Comparison of ENCODE assay signal across 13 cellular contexts in the genomic region with DNA sequence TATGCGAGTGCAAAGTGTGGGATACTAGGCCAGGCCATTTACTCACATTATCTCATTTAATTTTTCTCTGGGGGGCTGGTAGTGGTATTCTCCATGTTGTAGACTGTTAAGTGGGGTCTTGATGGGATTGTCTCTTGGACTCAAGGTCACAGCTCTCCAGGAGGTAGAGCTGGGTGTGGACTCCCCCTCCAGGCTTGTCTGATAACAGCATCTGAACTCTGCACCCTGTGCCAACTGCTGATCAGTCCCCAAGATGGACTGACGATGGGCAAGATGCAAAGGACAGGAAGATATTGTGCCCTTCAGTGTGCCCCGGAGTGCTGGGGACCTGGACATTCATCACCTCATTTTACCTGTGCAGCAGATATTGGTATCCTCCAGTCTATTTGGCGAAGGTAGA.
DNase-seq lines count a peak whose midpoint lies in the region; ATAC-seq and TF ChIP-seq lines count a peak whose summit lies in the region.
"Had no signal": no experiment of that assay in that cellular context is flagged by ENCODE, and none has a peak within 500 bp of the region (broad histone marks: within the 10 kb centered on the region; RNA-seq: fewer than 3 reads in every experiment).

No MANE protein-coding gene starts in this region.

- TF ChIP-seq POLR2A in ovary (IDR thresholded peaks at IDR 0.05), result no peak

- DNase-seq in GM10266 (ENCODE audit: extremely low spot score) (peak; percentile 21), HuH-7.5 (ENCODE audit: low spot score) (peak; percentile 29), psoas muscle (no peak), NCI-H748 treated with DMSO at 0.1 percent for 48 hours (lab: John Stamatoyannopoulos, UW) (no peak), ovary (no peak), DMS153 treated with DMSO at 0.1 percent for 48 hours (lab: John Stamatoyannopoulos, UW; ENCODE audit: unreplicated experiment) (no peak)
- no peak for DNase-seq in activated naive CD8-positive, alpha-beta T cell treated with anti-CD3 and anti-CD28 coated beads, Interleukin-2, amount 50 U/mL, for 24 hours
- DNase-seq: activated CD4-positive, alpha-beta T cell treated with anti-CD3 and anti-CD28 coated beads, Interleukin-2, amount 50 U/mL, for 4 hours; effector CD4-positive, alpha-beta T cell; heart right ventricle; NCI-H510A treated with DMSO at 0.1 percent for 48 hours; retina had no signal

- ATAC-seq in activated naive CD8-positive, alpha-beta T cell treated with anti-CD3 and anti-CD28 coated beads, Interleukin-2, amount 50 U/mL, for 24 hours, result peak; percentile 45
- no peak for ATAC-seq in psoas muscle
- ATAC-seq: heart right ventricle had no signal

- TF ChIP-seq CTCF in GM10266 (IDR thresholded peaks at IDR 0.05; ENCODE audit: control insufficient read depth, insufficient read depth, low read depth, missing control alignments) (peak; percentile 36), psoas muscle (IDR thresholded peaks at IDR 0.05) (no peak), ovary (IDR thresholded peaks at IDR 0.05) (no peak)

- intact Hi-C loops in psoas muscle (cut with DNase I) (no loop called here), ovary (cut with DNase I) (no loop called here)

- no peaks in the 10 kb centered on the region for H3K9me3 Mint-ChIP-seq in activated naive CD8-positive, alpha-beta T cell treated with anti-CD3 and anti-CD28 coated beads, Interleukin-2, amount 50 U/mL, for 24 hours
- H3K9me3 Mint-ChIP-seq: type B pancreatic cell had no signal

- H3K27me3 ChIP-seq in psoas muscle (ENCODE audit: insufficient read depth in 3 of 3, low read length in 2 of 3), result no peaks in the 10 kb centered on the region
- no peaks in the 10 kb centered on the region for H3K27me3 ChIP-seq in ovary
- H3K27me3 ChIP-seq: heart right ventricle had no signal

- no peaks in the 10 kb centered on the region for H3K9me3 ChIP-seq in psoas muscle
- no peaks in the 10 kb centered on the region for H3K9me3 ChIP-seq in ovary
- H3K9me3 ChIP-seq: heart right ventricle had no signal

- no peak for TF ChIP-seq EP300 in ovary (IDR thresholded peaks at IDR 0.05)

- H3K27me3 Mint-ChIP-seq in activated naive CD8-positive, alpha-beta T cell treated with anti-CD3 and anti-CD28 coated beads, Interleukin-2, amount 50 U/mL, for 24 hours, result no peaks in the 10 kb centered on the region
- H3K27me3 Mint-ChIP-seq: type B pancreatic cell had no signal

- H3K36me3 ChIP-seq in psoas muscle (ENCODE audit: insufficient read depth in 1 of 2, low read depth in 1 of 2) (no peaks in the 10 kb centered on the region), ovary (no peaks in the 10 kb centered on the region)

- H3K4me1 Mint-ChIP-seq in activated naive CD8-positive, alpha-beta T cell treated with anti-CD3 and anti-CD28 coated beads, Interleukin-2, amount 50 U/mL, for 24 hours, result peaks cover 29% of the 10 kb centered on the region

- peaks cover 11% of the 10 kb centered on the region for H3K36me3 Mint-ChIP-seq in activated naive CD8-positive, alpha-beta T cell treated with anti-CD3 and anti-CD28 coated beads, Interleukin-2, amount 50 U/mL, for 24 hours (ENCODE audit: low read depth)

- WGBS in psoas muscle, 3 donors, result 91 to 94% (median 92%) methylated on average over 4 of the region's 4 CpGs
- WGBS in ovary, 3 donors, result 96 to 98% (median 97%) methylated on average over 4 of the region's 4 CpGs

- H3K27ac ChIP-seq in psoas muscle, result peak overlapping the region; percentile 72
- H3K27ac ChIP-seq in ovary, result no peak overlapping the region

- H3K4me1 ChIP-seq in psoas muscle (peaks cover 65% of the 10 kb centered on the region), ovary (ENCODE audit: insufficient read depth) (peaks cover 17% of the 10 kb centered on the region)

- no peak overlapping the region for H3K4me3 Mint-ChIP-seq in activated naive CD8-positive, alpha-beta T cell treated with anti-CD3 and anti-CD28 coated beads, Interleukin-2, amount 50 U/mL, for 24 hours
- H3K4me3 Mint-ChIP-seq: type B pancreatic cell had no signal

- H3K4me3 ChIP-seq in psoas muscle, result no peak overlapping the region
- no peak overlapping the region for H3K4me3 ChIP-seq in ovary
- H3K4me3 ChIP-seq: heart right ventricle had no signal

- no peak overlapping the region for H3K27ac Mint-ChIP-seq in activated naive CD8-positive, alpha-beta T cell treated with anti-CD3 and anti-CD28 coated beads, Interleukin-2, amount 50 U/mL, for 24 hours
- H3K27ac Mint-ChIP-seq: type B pancreatic cell had no signal

Comparison
In these comparisons a context has a peak if more than half of its experiments do, and no peak if none do; other contexts are left out.
1. DNase-seq: peak in GM10266 (single experiment) and HuH-7.5 (single experiment); none in activated naive CD8-positive, alpha-beta T cell treated with anti-CD3 and anti-CD28 coated beads, Interleukin-2, amount 50 U/mL, for 24 hours (single experiment), psoas muscle (0 of 2), NCI-H748 treated with DMSO at 0.1 percent for 48 hours (single experiment), ovary (0 of 5) and DMS153 treated with DMSO at 0.1 percent for 48 hours (single experiment).